ENCODE assay signal across 8 cellular contexts in genomic region chr6:56842602-56843475, GRCh38.
DNase-seq lines count a peak whose midpoint lies in the region; ATAC-seq and TF ChIP-seq lines count a peak whose summit lies in the region.

No MANE protein-coding gene starts in this region.

- peak; percentile 38 to 70 for TF ChIP-seq POLR2A in gastrocnemius medialis (IDR thresholded peaks at IDR 0.05)

- peaks cover 38% of the 10 kb centered on the region for H3K4me1 ChIP-seq in iPS-18a (ENCODE audit: control insufficient read depth, low read depth, low read length)
- H3K4me1 ChIP-seq in gastrocnemius medialis: peaks cover 40 to 49% of the 10 kb centered on the region in 2 donors

- H3K27me3 ChIP-seq in iPS-18a (ENCODE audit: control insufficient read depth, insufficient read depth, low read length): no peaks in the 10 kb centered on the region
- H3K27me3 ChIP-seq in gastrocnemius medialis: no peaks in the 10 kb centered on the region

- ATAC-seq in GM18867 (IDR thresholded peaks at IDR 0.05; ENCODE audit: unreplicated experiment) (peak; percentile 11), HG03064 (IDR thresholded peaks at IDR 0.05; ENCODE audit: low read depth, unreplicated experiment) (peak; percentile 20), gastrocnemius medialis (peak; percentile 40 to 56)

- no peak for TF ChIP-seq CTCF in gastrocnemius medialis (IDR thresholded peaks at IDR 0.05 in 4 of 5, conservative IDR thresholded peaks at IDR 0.05 in 1 of 5)

- H3K9me3 ChIP-seq in iPS-18a (ENCODE audit: control insufficient read depth, low read depth, low read length) (no peaks in the 10 kb centered on the region), gastrocnemius medialis (no peaks in the 10 kb centered on the region)

- in situ Hi-C loops in gastrocnemius medialis (cut with MboI; ENCODE audit: low sequenced_read_pairs in 4 of 4): loop anchor here in 3 of 4 donors (10.0 kb wide), 4 partner anchors 78 to 198 kb away; partner anchors contain the start of gene DST (in 2 of the 3)

- peak overlapping the region; percentile 98 for H3K4me3 ChIP-seq in iPS-18a (ENCODE audit: low read length)
- H3K4me3 ChIP-seq in gastrocnemius medialis: peak overlapping the region; percentile 58 to 90 (median 76)

- intact Hi-C loops in gastrocnemius medialis (cut with DNase I; ENCODE audit: low total_unique reads): loop anchor here (1.0 to 5.0 kb wide), 4 partner anchors 46 to 334 kb away; no protein-coding TSS in a partner anchor

- peak overlapping the region; percentile 70 for H3K9ac ChIP-seq in iPS-18a (ENCODE audit: low read length)

- DNase-seq in AML-193 (lab: John Stamatoyannopoulos, UW): peak; percentile 48 to 55
- peak; percentile 82 for DNase-seq in NCI-H82 treated with DMSO at 0.1 percent for 48 hours (lab: John Stamatoyannopoulos, UW; ENCODE audit: unreplicated experiment)
- DNase-seq in astrocyte of the hippocampus (ENCODE audit: low read depth, low spot score): peak; percentile 77
- DNase-seq in gastrocnemius medialis: peak; percentile 23 to 60
- DNase-seq in epidermal melanocyte (ENCODE audit: insufficient read length, low spot score): no peak

- H3K27ac ChIP-seq in iPS-18a (ENCODE audit: low read length): peak overlapping the region; percentile 51
- H3K27ac ChIP-seq in gastrocnemius medialis: peak overlapping the region; percentile 85 to 98 (median 98)

- no peaks in the 10 kb centered on the region for H3K36me3 ChIP-seq in iPS-18a (ENCODE audit: control insufficient read depth, low read depth, low read length)
- H3K36me3 ChIP-seq in gastrocnemius medialis: no peaks in the 10 kb centered on the region
